Comparison of ENCODE assay signal across 22 cellular contexts in the genomic region with DNA sequence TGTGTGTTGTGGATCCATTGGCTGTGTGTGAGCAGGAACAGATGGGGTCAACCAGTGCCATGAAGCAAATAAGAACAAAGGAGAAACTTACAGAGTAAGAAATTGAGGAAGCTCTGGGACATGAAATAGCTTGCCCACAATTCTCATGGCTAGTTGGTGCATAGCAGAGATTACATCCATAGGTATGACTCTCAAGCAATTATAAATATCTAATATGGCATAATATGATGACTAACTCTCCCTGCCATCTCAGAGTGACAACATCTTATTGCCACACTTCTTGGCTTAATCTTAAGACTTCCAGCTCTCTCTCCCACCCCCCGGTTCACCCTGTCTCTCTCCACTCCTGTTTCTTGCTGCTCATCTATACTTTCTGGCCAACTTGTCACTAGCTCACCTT. TPM values are rescaled to one million over a fixed set of nuclear protein-coding genes. Genes with fewer than 3 reads are reported as not detected.
DNase-seq lines count a peak whose midpoint lies in the region; ATAC-seq and TF ChIP-seq lines count a peak whose summit lies in the region.
"Had no signal": no experiment of that assay in that cellular context is flagged by ENCODE, and none has a peak within 500 bp of the region (broad histone marks: within the 10 kb centered on the region; RNA-seq: fewer than 3 reads in every experiment).

No MANE protein-coding gene starts in this region.

- no peak overlapping the region for H3K4me3 Mint-ChIP-seq in MCF 10A (ENCODE audit: unreplicated experiment)
- no peak overlapping the region for H3K4me3 Mint-ChIP-seq in nephron progenitor cell
- no peak overlapping the region for H3K4me3 Mint-ChIP-seq in activated T-helper 2 cell treated with anti-CD3 and anti-CD28 coated beads, Interferon-gamma antibody, Interleukin-2, Interleukin-4, amounts not matched to agents 10 μg/mL and 5 μg/mL and 100 μg/mL, durations not matched to agents 14 hours and 24 hours and 36 hours (ENCODE audit: low read depth)
- H3K4me3 Mint-ChIP-seq: CD8-positive, alpha-beta memory T cell had no signal

- WGBS in heart right ventricle, 2 donors, result 84 to 88% methylated on average over 1 of the region's 1 CpG
- 72 to 78% methylated on average over 1 of the region's 1 CpG for WGBS in lower leg skin, 2 donors

- no peaks in the 10 kb centered on the region for H3K36me3 Mint-ChIP-seq in MCF 10A (ENCODE audit: insufficient read depth, unreplicated experiment)
- H3K36me3 Mint-ChIP-seq in nephron progenitor cell (ENCODE audit: low read depth), result no peaks in the 10 kb centered on the region
- no peaks in the 10 kb centered on the region for H3K36me3 Mint-ChIP-seq in activated T-helper 2 cell treated with anti-CD3 and anti-CD28 coated beads, Interferon-gamma antibody, Interleukin-2, Interleukin-4, amounts not matched to agents 10 μg/mL and 5 μg/mL and 100 μg/mL, durations not matched to agents 14 hours and 24 hours and 36 hours (ENCODE audit: low read depth)
- H3K36me3 Mint-ChIP-seq: CD8-positive, alpha-beta memory T cell had no signal

- BruUV-seq in MCF 10A (replicated peaks; lab: Mats Ljungman, UMichigan), result no TSS peak

- ATAC-seq in heart right ventricle, result no peak
- ATAC-seq in GM21360 (IDR thresholded peaks at IDR 0.05; ENCODE audit: unreplicated experiment), result no peak
- ATAC-seq: SK-N-SH treated with all-trans-retinoic acid at 6 μM for 48 hours had no signal

- peak; percentile 76 for DNase-seq in MCF 10A (ENCODE audit: unreplicated experiment)
- DNase-seq in breast epithelium (ENCODE audit: low spot score in 2 of 2), result no peak
- peak; percentile 89 for DNase-seq in epithelial cell of esophagus (ENCODE audit: low read depth)
- no peak for DNase-seq in nephron progenitor cell
- no peak for DNase-seq in activated T-helper 2 cell treated with anti-CD3 and anti-CD28 coated beads, Interferon-gamma antibody, Interleukin-2, Interleukin-4, amounts not matched to agents 10 μg/mL and 5 μg/mL and 100 μg/mL, durations not matched to agents 14 hours and 24 hours and 36 hours (ENCODE audit: low spot score)
- no peak for DNase-seq in heart right ventricle
- DNase-seq in lower leg skin (ENCODE audit: low spot score in 2 of 2), result no peak
- DNase-seq: CD8-positive, alpha-beta memory T cell; DMS53; GDM1; H7; KG1; MV-4-11; NCI-H1105 treated with DMSO at 0.1 percent for 48 hours; NCI-H1694 treated with DMSO at 0.1 percent for 48 hours; NCI-H446 treated with DMSO at 0.1 percent for 48 hours; NCI-H526 treated with DMSO at 0.1 percent for 48 hours had no signal

- POLR2A ChIA-PET in MCF 10A (lab: Yijun Ruan, JAX), result interaction anchor here (1.0 kb wide), 1 partner anchor 22 kb away, joined by 5 read pairs; no protein-coding TSS in a partner anchor

- intact Hi-C loops in MCF 10A (cut with micrococcal nuclease) (no loop called here), breast epithelium (cut with DNase I; ENCODE audit: low total_unique reads) (no loop called here), heart right ventricle (cut with DNase I) (loop anchor here in 1 of 10 donors (10.0 kb wide), 1 partner anchor 126 kb away; no protein-coding TSS in a partner anchor), lower leg skin (cut with DNase I; ENCODE audit: low total_unique reads) (no loop called here)
- intact Hi-C loops in activated T-helper 2 cell treated with anti-CD3 and anti-CD28 coated beads, Interferon-gamma antibody, Interleukin-2, Interleukin-4, amounts not matched to agents 10 μg/mL and 5 μg/mL and 100 μg/mL, durations not matched to agents 14 hours and 24 hours and 36 hours (cut with micrococcal nuclease), result no loop called here

- H3K27me3 ChIP-seq in breast epithelium, result no peaks in the 10 kb centered on the region
- H3K27me3 ChIP-seq in heart right ventricle, result peaks cover 0 to 8% (median 0%) of the 10 kb centered on the region in 7 donors

- H3K4me3 ChIP-seq in breast epithelium (no peak overlapping the region), epithelial cell of esophagus (ENCODE audit: low read length) (no peak overlapping the region), heart right ventricle (no peak overlapping the region), lower leg skin (ENCODE audit: low read depth, poor library complexity, severe bottlenecking) (no peak overlapping the region)

- CTCF ChIA-PET in MCF 10A (lab: Yijun Ruan, JAX), result interaction anchor here (1.2 to 12.9 kb wide), 5 partner anchors 14 to 102 kb away, joined by 3 to 139 read pairs (median 4); no protein-coding TSS in a partner anchor

- TF ChIP-seq POLR2A in breast epithelium (IDR thresholded peaks at IDR 0.05) (no peak), lower leg skin (IDR thresholded peaks at IDR 0.05) (no peak)

- TF ChIP-seq CTCF in MCF 10A (IDR thresholded peaks at IDR 0.05; ENCODE audit: unreplicated experiment), result no peak
- no peak for TF ChIP-seq CTCF in breast epithelium (IDR thresholded peaks at IDR 0.05)
- no peak for TF ChIP-seq CTCF in epithelial cell of esophagus (IDR thresholded peaks at IDR 0.05; ENCODE audit: insufficient read depth, low read depth, low read length, missing control alignments)
- TF ChIP-seq CTCF in nephron progenitor cell (IDR thresholded peaks at IDR 0.05), result no peak
- TF ChIP-seq CTCF in heart right ventricle (IDR thresholded peaks at IDR 0.05), result no peak
- no peak for TF ChIP-seq CTCF in lower leg skin (IDR thresholded peaks at IDR 0.05)

- no peak overlapping the region for H3K27ac Mint-ChIP-seq in MCF 10A (ENCODE audit: low read depth, unreplicated experiment)
- H3K27ac Mint-ChIP-seq in nephron progenitor cell, result peak overlapping the region; percentile 2
- no peak overlapping the region for H3K27ac Mint-ChIP-seq in activated T-helper 2 cell treated with anti-CD3 and anti-CD28 coated beads, Interferon-gamma antibody, Interleukin-2, Interleukin-4, amounts not matched to agents 10 μg/mL and 5 μg/mL and 100 μg/mL, durations not matched to agents 14 hours and 24 hours and 36 hours
- H3K27ac Mint-ChIP-seq: CD8-positive, alpha-beta memory T cell had no signal

- H3K9me3 Mint-ChIP-seq in MCF 10A (ENCODE audit: unreplicated experiment) (no peaks in the 10 kb centered on the region), nephron progenitor cell (no peaks in the 10 kb centered on the region)
- no peaks in the 10 kb centered on the region for H3K9me3 Mint-ChIP-seq in activated T-helper 2 cell treated with anti-CD3 and anti-CD28 coated beads, Interferon-gamma antibody, Interleukin-2, Interleukin-4, amounts not matched to agents 10 μg/mL and 5 μg/mL and 100 μg/mL, durations not matched to agents 14 hours and 24 hours and 36 hours

- no peaks in the 10 kb centered on the region for H3K27me3 Mint-ChIP-seq in MCF 10A (ENCODE audit: insufficient read depth, unreplicated experiment)
- peaks cover 4% of the 10 kb centered on the region for H3K27me3 Mint-ChIP-seq in nephron progenitor cell (ENCODE audit: low read depth, poor library complexity)
- H3K27me3 Mint-ChIP-seq in activated T-helper 2 cell treated with anti-CD3 and anti-CD28 coated beads, Interferon-gamma antibody, Interleukin-2, Interleukin-4, amounts not matched to agents 10 μg/mL and 5 μg/mL and 100 μg/mL, durations not matched to agents 14 hours and 24 hours and 36 hours (ENCODE audit: low read depth), result no peaks in the 10 kb centered on the region
- H3K27me3 Mint-ChIP-seq: CD8-positive, alpha-beta memory T cell had no signal

- H3K27ac ChIP-seq in breast epithelium (no peak overlapping the region), heart right ventricle (no peak overlapping the region)
- H3K27ac ChIP-seq: C4-2B had no signal

- H3K9me3 ChIP-seq in breast epithelium (no peaks in the 10 kb centered on the region), heart right ventricle (no peaks in the 10 kb centered on the region)

- peaks cover 9% of the 10 kb centered on the region for H3K4me1 Mint-ChIP-seq in MCF 10A (ENCODE audit: insufficient read depth, unreplicated experiment)
- peaks cover 6% of the 10 kb centered on the region for H3K4me1 Mint-ChIP-seq in nephron progenitor cell
- H3K4me1 Mint-ChIP-seq in activated T-helper 2 cell treated with anti-CD3 and anti-CD28 coated beads, Interferon-gamma antibody, Interleukin-2, Interleukin-4, amounts not matched to agents 10 μg/mL and 5 μg/mL and 100 μg/mL, durations not matched to agents 14 hours and 24 hours and 36 hours (ENCODE audit: low read depth), result no peaks in the 10 kb centered on the region
- H3K4me1 Mint-ChIP-seq: CD8-positive, alpha-beta memory T cell had no signal

- no peaks in the 10 kb centered on the region for H3K36me3 ChIP-seq in breast epithelium
- H3K36me3 ChIP-seq in heart right ventricle, result no peaks in the 10 kb centered on the region

- H3K4me1 ChIP-seq in breast epithelium, result no peaks in the 10 kb centered on the region
- H3K4me1 ChIP-seq in heart right ventricle, result no peaks in the 10 kb centered on the region

RNA-seq across cellular contexts. Expression of a gene that starts 53.3 kb away (rescaled TPM):
- total RNA-seq in MCF 10A (2022) (not detected in 2 replicates), breast epithelium (1 to 10 TPM in 2 of 3 donors, under 1 TPM in 1; 0.64 to 2.0 (median 1.9) TPM), heart right ventricle (under 1 TPM in 3 of 10 donors, not detected in 7; 0.09 to 0.28 (median 0.21) TPM), lower leg skin (10 to 100 TPM in 1 of 4 donors, 1 to 10 TPM in 2, under 1 TPM in 1; 0.80 to 12.3 (median 7.2) TPM)
- total RNA-seq in activated T-helper 2 cell treated with anti-CD3 and anti-CD28 coated beads, Interferon-gamma antibody, Interleukin-2, Interleukin-4, amounts not matched to agents 10 μg/mL and 5 μg/mL and 100 μg/mL, durations not matched to agents 14 hours and 24 hours and 36 hours, result not detected in 2 replicates
- polyA plus RNA-seq in heart right ventricle, result under 1 TPM; 0.06 to 0.22 TPM
- total RNA-seq: A172; CD8-positive, alpha-beta memory T cell had no signal
- polyA plus RNA-seq: AG04450; CD8-positive, alpha-beta memory T cell had no signal

Comparison
In these comparisons a context has a peak if more than half of its experiments do, and no peak if none do; other contexts are left out.
1. DNase-seq: peak in MCF 10A (single experiment) and epithelial cell of esophagus (single experiment); none in breast epithelium (0 of 2), nephron progenitor cell (single experiment), activated T-helper 2 cell treated with anti-CD3 and anti-CD28 coated beads, Interferon-gamma antibody, Interleukin-2, Interleukin-4, amounts not matched to agents 10 μg/mL and 5 μg/mL and 100 μg/mL, durations not matched to agents 14 hours and 24 hours and 36 hours (single experiment), heart right ventricle (0 of 2) and lower leg skin (0 of 2).